In the genomic region with DNA sequence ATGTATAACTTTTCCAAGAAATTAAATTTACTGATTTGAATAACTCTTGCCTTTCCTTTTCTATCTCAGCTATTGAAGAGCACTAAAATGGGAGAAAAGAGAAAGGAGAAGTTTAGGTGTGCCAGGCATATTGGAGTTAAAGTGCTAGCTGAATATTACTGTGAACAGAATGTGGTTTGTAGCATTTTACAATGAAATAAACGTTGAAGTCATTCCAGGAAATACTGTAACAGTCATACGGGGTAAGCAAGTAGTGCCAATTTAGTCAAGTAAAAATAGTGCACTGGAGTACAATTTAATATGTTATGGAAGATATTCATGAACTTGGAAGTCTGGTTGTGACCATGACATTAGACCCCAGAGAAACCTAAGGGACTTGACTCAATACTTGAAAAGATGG, we compare ENCODE assay signal across 28 cellular contexts.
"Had no signal": no experiment of that assay in that cellular context is flagged by ENCODE, and none has a peak within 500 bp of the region (broad histone marks: within the 10 kb centered on the region; RNA-seq: fewer than 3 reads in every experiment).

No MANE protein-coding gene starts in this region.

- H3K27ac ChIP-seq: ascending aorta, foreskin keratinocyte, heart right ventricle, pancreas, prostate gland, tibial nerve, WERI-Rb-1 had no signal

- H3K4me3 Mint-ChIP-seq: activated CD4-positive, alpha-beta memory T cell treated with anti-CD3 and anti-CD28 coated beads, Interleukin-2, amount 10 ng/mL, durations not matched to agents 7 days and 5 days; activated CD4-positive, alpha-beta T cell treated with anti-CD3 and anti-CD28 coated beads, Interleukin-2, amount 10 ng/mL, durations not matched to agents 24 days and 14 days; effector memory CD8-positive, alpha-beta T cell; mesothelial cell of epicardium; naive thymus-derived CD8-positive, alpha-beta T cell; neural crest cell; T-helper 1 cell treated with Interleukin-12 subunit alpha and Interleukin-12 subunit beta and Interleukin-4 antibody, amounts not matched to agents 30 μg/mL and 1 μg/mL, for 36 hours had no signal

- H3K36me3 Mint-ChIP-seq: activated naive CD4-positive, alpha-beta T cell treated with anti-CD3 and anti-CD28 coated beads, Interleukin-2, amount 50 U/mL, for 72 hours; mesothelial cell of epicardium; naive thymus-derived CD8-positive, alpha-beta T cell had no signal

- H3K36me3 ChIP-seq: ascending aorta, heart right ventricle, pancreas, prostate gland, tibial nerve, WERI-Rb-1 had no signal

- H3K27ac Mint-ChIP-seq: activated CD4-positive, alpha-beta memory T cell treated with anti-CD3 and anti-CD28 coated beads, Interleukin-2, amount 10 ng/mL, durations not matched to agents 7 days and 5 days; activated CD4-positive, alpha-beta T cell treated with anti-CD3 and anti-CD28 coated beads, Interleukin-2, amount 10 ng/mL, durations not matched to agents 24 days and 14 days; activated naive CD4-positive, alpha-beta T cell treated with anti-CD3 and anti-CD28 coated beads, Interleukin-2, amount 50 U/mL, for 72 hours; activated T-helper 2 cell treated with anti-CD3 and anti-CD28 coated beads, Interferon-gamma antibody, Interleukin-2, Interleukin-4, amounts not matched to agents 10 μg/mL and 5 μg/mL and 100 μg/mL, durations not matched to agents 14 hours and 24 hours and 36 hours; effector memory CD8-positive, alpha-beta T cell; mesothelial cell of epicardium; naive thymus-derived CD8-positive, alpha-beta T cell; T-helper 1 cell treated with Interleukin-12 subunit alpha and Interleukin-12 subunit beta and Interleukin-4 antibody, amounts not matched to agents 30 μg/mL and 1 μg/mL, for 36 hours had no signal

- H3K27me3 ChIP-seq: ascending aorta, pancreas, tibial nerve had no signal

- H3K4me1 Mint-ChIP-seq: naive thymus-derived CD8-positive, alpha-beta T cell; neural crest cell had no signal

- H3K4me1 ChIP-seq: ascending aorta, foreskin keratinocyte, heart right ventricle, pancreas, prostate gland, tibial nerve had no signal

- DNase-seq: activated CD4-positive, alpha-beta memory T cell treated with anti-CD3 and anti-CD28 coated beads, Interleukin-2, amount 10 ng/mL, durations not matched to agents 7 days and 5 days; activated CD4-positive, alpha-beta T cell treated with anti-CD3 and anti-CD28 coated beads, Interleukin-2, amount 10 ng/mL, durations not matched to agents 24 days and 14 days; activated T-cell treated with anti-CD3 and anti-CD28 coated beads, Interleukin-2, amount 50 U/mL, for 48 hours; caudate nucleus; cortex of kidney; effector memory CD8-positive, alpha-beta T cell; erythroblast; foreskin keratinocyte; heart right ventricle; naive thymus-derived CD8-positive, alpha-beta T cell; nucleus accumbens; pancreas; retina; small intestine; stimulated activated CD4-positive, alpha-beta T cell treated with anti-CD3 and anti-CD28 coated beads, Interleukin-4, amount 100 ng/mL, for 4 hours; stimulated activated naive CD4-positive, alpha-beta T cell; T1000; WERI-Rb-1 had no signal

- H3K9me3 ChIP-seq: ascending aorta, pancreas, prostate gland, tibial nerve had no signal

- H3K9me3 Mint-ChIP-seq: activated CD4-positive, alpha-beta memory T cell treated with anti-CD3 and anti-CD28 coated beads, Interleukin-2, amount 10 ng/mL, durations not matched to agents 7 days and 5 days; activated CD4-positive, alpha-beta T cell treated with anti-CD3 and anti-CD28 coated beads, Interleukin-2, amount 10 ng/mL, durations not matched to agents 24 days and 14 days; activated naive CD4-positive, alpha-beta T cell treated with anti-CD3 and anti-CD28 coated beads, Interleukin-2, amount 50 U/mL, for 72 hours; activated T-helper 2 cell treated with anti-CD3 and anti-CD28 coated beads, Interferon-gamma antibody, Interleukin-2, Interleukin-4, amounts not matched to agents 10 μg/mL and 5 μg/mL and 100 μg/mL, durations not matched to agents 14 hours and 24 hours and 36 hours; effector memory CD8-positive, alpha-beta T cell; mesothelial cell of epicardium; naive thymus-derived CD8-positive, alpha-beta T cell; neural crest cell; T-helper 1 cell treated with Interleukin-12 subunit alpha and Interleukin-12 subunit beta and Interleukin-4 antibody, amounts not matched to agents 30 μg/mL and 1 μg/mL, for 36 hours had no signal

- H3K4me3 ChIP-seq: ascending aorta, heart right ventricle, pancreas, prostate gland, tibial nerve had no signal

- ATAC-seq: activated CD4-positive, CD25-positive, alpha-beta regulatory T cell treated with anti-CD3 and anti-CD28 coated beads, Interleukin-2, amount 50 U/mL, for 24 hours; activated naive CD4-positive, alpha-beta T cell treated with anti-CD3 and anti-CD28 coated beads, Interleukin-2, amount 50 U/mL, for 72 hours; effector memory CD8-positive, alpha-beta T cell; foreskin keratinocyte; heart right ventricle; naive thymus-derived CD8-positive, alpha-beta T cell; pancreas; sciatic nerve had no signal
